Comparison of ENCODE assay signal across 10 cellular contexts in genomic region chrX:131747173-131747572, GRCh38.
DNase-seq lines count a peak whose midpoint lies in the region; ATAC-seq, FAIRE-seq and TF ChIP-seq lines count a peak whose summit lies in the region.
"Had no signal": no experiment of that assay in that cellular context is flagged by ENCODE, and none has a peak within 500 bp of the region (broad histone marks: within the 10 kb centered on the region; RNA-seq: fewer than 3 reads in every experiment).

No MANE protein-coding gene starts in this region.

- H3K36me3 ChIP-seq in skeletal muscle tissue (ENCODE audit: control insufficient read depth in 3 of 3, insufficient read depth in 3 of 3, low read length in 3 of 3) (no peaks in the 10 kb centered on the region), kidney (ENCODE audit: control insufficient read depth in 1 of 2, insufficient read depth in 2 of 2, low read length in 2 of 2) (no peaks in the 10 kb centered on the region)
- H3K36me3 ChIP-seq: neutrophil had no signal

- H3K27ac ChIP-seq in 22Rv1 (peak overlapping the region; percentile 90), skeletal muscle tissue (ENCODE audit: low read depth, low read length) (peak overlapping the region; percentile 80), kidney (ENCODE audit: low read depth in 2 of 2, low read length in 2 of 2) (no peak overlapping the region)
- H3K27ac ChIP-seq: neutrophil had no signal

- TF ChIP-seq CTCF in 22Rv1 (IDR thresholded peaks at IDR 0.05) (peak; percentile 45), kidney (IDR thresholded peaks at IDR 0.05; ENCODE audit: borderline replicate concordance, extremely low read depth, insufficient read depth) (no peak)

- no peak for FAIRE-seq in kidney (lab: Jason Lieb, UNC)
- FAIRE-seq: G401.6 had no signal

- intact Hi-C loops in kidney (cut with DNase I) = no loop called here

- H3K9me3 ChIP-seq in skeletal muscle tissue (ENCODE audit: control insufficient read depth in 3 of 3, low read length in 3 of 3) = no peaks in the 10 kb centered on the region
- no peaks in the 10 kb centered on the region for H3K9me3 ChIP-seq in kidney (ENCODE audit: control insufficient read depth in 1 of 2, low read length in 2 of 2)
- H3K9me3 ChIP-seq: neutrophil had no signal

- DNase-seq in NCI-H187 treated with DMSO at 0.1 percent for 48 hours (lab: John Stamatoyannopoulos, UW) (peak; percentile 85), kidney (no peak), NCI-H446 (lab: John Stamatoyannopoulos, UW) (no peak)
- DNase-seq in central memory CD4-positive, alpha-beta T cell = peak; percentile 80

- ATAC-seq in GM18870 (IDR thresholded peaks at IDR 0.05; ENCODE audit: unreplicated experiment) (peak; percentile 57), HG02678 (IDR thresholded peaks at IDR 0.05; ENCODE audit: unreplicated experiment) (no peak)

- peak overlapping the region in 1 of 3 donors; percentile 74 for H3K9ac ChIP-seq in skeletal muscle tissue (ENCODE audit: low read depth in 1 of 3, low read length in 3 of 3)
- H3K9ac ChIP-seq in kidney (ENCODE audit: low read length in 2 of 2) = no peak overlapping the region

- peak overlapping the region in 1 of 3 donors; percentile 76 for H3K4me3 ChIP-seq in skeletal muscle tissue (ENCODE audit: low read length in 3 of 3)
- H3K4me3 ChIP-seq in kidney (ENCODE audit: low read length in 2 of 2) = no peak overlapping the region

- H3K27me3 ChIP-seq in skeletal muscle tissue (ENCODE audit: control insufficient read depth in 3 of 3, insufficient read depth in 3 of 3, low read length in 3 of 3) = no peaks in the 10 kb centered on the region
- H3K27me3 ChIP-seq: neutrophil had no signal

- H3K4me1 ChIP-seq in skeletal muscle tissue (ENCODE audit: control insufficient read depth in 3 of 3, insufficient read depth in 3 of 3, low read length in 3 of 3) (peaks cover 0 to 4% (median 0%) of the 10 kb centered on the region in 3 donors), kidney (ENCODE audit: control insufficient read depth in 1 of 2, insufficient read depth in 1 of 2, low read depth in 1 of 2, low read length in 2 of 2) (no peaks in the 10 kb centered on the region)

Comparison
In these comparisons a context has a peak if more than half of its experiments do, and no peak if none do; other contexts are left out.
1. H3K27ac ChIP-seq: peak in 22Rv1 (single experiment) and skeletal muscle tissue (single experiment); none in kidney (0 of 2).
2. DNase-seq: peak in NCI-H187 treated with DMSO at 0.1 percent for 48 hours (single experiment) and central memory CD4-positive, alpha-beta T cell (single experiment); none in kidney (single experiment) and NCI-H446 (0 of 2).